31 cellular contexts compared by ENCODE assay signal in genomic region chr15:53059273-53060043, GRCh38.
"Had no signal": no experiment of that assay in that cellular context is flagged by ENCODE, and none has a peak within 500 bp of the region (broad histone marks: within the 10 kb centered on the region; RNA-seq: fewer than 3 reads in every experiment).

No MANE protein-coding gene starts in this region.

- ATAC-seq: activated CD4-positive, alpha-beta T cell treated with anti-CD3 and anti-CD28 coated beads for 36 hours; activated CD8-positive, alpha-beta memory T cell treated with anti-CD3 and anti-CD28 coated beads, Interleukin-2, amount 10 ng/mL, durations not matched to agents 7 days and 5 days; activated CD8-positive, alpha-beta T cell treated with anti-CD3 and anti-CD28 coated beads, Interleukin-2, amount 10 ng/mL, durations not matched to agents 7 days and 5 days; activated naive CD8-positive, alpha-beta T cell treated with anti-CD3 and anti-CD28 coated beads, Interleukin-2, amount 50 U/mL, for 24 hours; gastroesophageal sphincter; T-helper 17 cell had no signal

- H3K4me1 ChIP-seq: adrenal gland, breast epithelium, colonic mucosa, esophagus squamous epithelium, gastroesophageal sphincter had no signal

- H3K4me3 ChIP-seq: adrenal gland, breast epithelium, cardiac muscle cell, colonic mucosa, esophagus squamous epithelium, gastroesophageal sphincter had no signal

- H3K36me3 ChIP-seq: adrenal gland, breast epithelium, cardiac muscle cell, colonic mucosa, esophagus squamous epithelium, gastroesophageal sphincter, WERI-Rb-1 had no signal

- DNase-seq: activated CD4-positive, alpha-beta memory T cell treated with anti-CD3 and anti-CD28 coated beads for 36 hours; activated CD4-positive, alpha-beta T cell treated with anti-CD3 and anti-CD28 coated beads for 36 hours; activated CD4-positive, alpha-beta T cell treated with anti-CD3 and anti-CD28 coated beads, Interleukin-2, amount 10 ng/mL, durations not matched to agents 24 days and 14 days; activated CD4-positive, CD25-positive, alpha-beta regulatory T cell; activated CD4-positive, CD25-positive, alpha-beta regulatory T cell treated with anti-CD3 and anti-CD28 coated beads, Interleukin-2, amount 50 U/mL, for 72 hours; activated CD8-positive, alpha-beta memory T cell treated with anti-CD3 and anti-CD28 coated beads, Interleukin-2, amount 10 ng/mL, durations not matched to agents 7 days and 5 days; activated CD8-positive, alpha-beta memory T cell treated with anti-CD3 and anti-CD28 coated beads, Interleukin-2, amount 50 U/mL, for 4 hours; activated CD8-positive, alpha-beta T cell treated with anti-CD3 and anti-CD28 coated beads, Interleukin-2, amount 10 ng/mL, durations not matched to agents 7 days and 5 days; activated effector memory CD4-positive, alpha-beta T cell treated with anti-CD3 and anti-CD28 coated beads, Interleukin-2, amount 50 U/mL, for 16 hours; activated naive CD4-positive, alpha-beta T cell treated with anti-CD3 and anti-CD28 coated beads for 36 hours; activated naive CD8-positive, alpha-beta T cell treated with anti-CD3 and anti-CD28 coated beads for 36 hours; activated naive CD8-positive, alpha-beta T cell treated with anti-CD3 and anti-CD28 coated beads, Interleukin-2, amount 50 U/mL, for 24 hours; activated T-cell treated with anti-CD3 and anti-CD28 coated beads, Interleukin-2, amount 50 U/mL, for 1 hour; activated T-cell treated with anti-CD3 and anti-CD28 coated beads, Interleukin-2, amount 50 U/mL, for 48 hours; adrenal gland; amygdala; aorta; central memory CD4-positive, alpha-beta T cell; cerebellar nuclear complex; colonic mucosa; effector CD8-positive, alpha-beta T cell; esophagus squamous epithelium; foreskin melanocyte; T-helper 1 cell; T-helper 17 cell; T1000; WERI-Rb-1 had no signal

- H3K27ac ChIP-seq: adrenal gland, breast epithelium, cardiac muscle cell, colonic mucosa, epithelial cell of prostate, esophagus squamous epithelium, gastroesophageal sphincter, WERI-Rb-1 had no signal

- H3K27me3 ChIP-seq: adrenal gland, breast epithelium, cardiac muscle cell, colonic mucosa, esophagus squamous epithelium, gastroesophageal sphincter had no signal

- H3K9me3 ChIP-seq: adrenal gland, breast epithelium, colonic mucosa, esophagus squamous epithelium had no signal
